ENCODE assay signal across 1 cellular context in the genomic region with DNA sequence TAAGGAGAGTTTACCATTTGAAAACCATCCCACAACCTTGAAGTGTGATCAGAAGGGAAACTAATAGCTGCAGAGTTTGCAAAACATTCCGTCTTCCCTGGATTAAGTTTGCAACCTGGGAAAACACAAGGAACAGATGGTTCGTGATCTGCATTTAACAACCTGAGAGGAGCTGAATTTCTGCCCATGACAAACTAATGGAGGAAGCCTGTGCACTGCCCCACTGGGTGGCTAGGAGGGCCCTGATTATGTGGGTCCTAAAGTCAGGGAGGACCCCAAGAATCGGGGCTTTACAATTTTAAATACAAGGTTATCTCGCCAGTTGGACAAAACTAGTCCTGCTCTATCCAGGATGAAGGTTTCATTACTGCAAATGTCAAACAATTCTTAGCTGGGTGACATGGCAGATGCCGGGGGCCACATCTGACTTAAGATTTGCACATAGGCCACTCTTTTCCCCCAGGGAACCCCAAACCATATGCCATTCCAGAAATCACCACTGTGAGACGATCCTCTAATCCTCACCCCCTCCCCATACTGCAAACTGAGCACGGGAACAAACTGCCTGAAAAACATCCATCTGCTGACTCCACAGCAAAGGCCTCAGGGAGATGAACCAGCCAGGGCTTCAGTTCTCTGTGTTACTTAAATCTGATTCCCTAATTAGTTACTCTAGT.
TF ChIP-seq lines count a peak whose summit lies in the region.

No MANE protein-coding gene starts in this region.

TF ChIP-seq in SK-N-SH, 30 proteins besides CTCF, POLR2A, EP300 and RAD21 (continued from another document):
- TF ChIP-seq, protein P1, sequence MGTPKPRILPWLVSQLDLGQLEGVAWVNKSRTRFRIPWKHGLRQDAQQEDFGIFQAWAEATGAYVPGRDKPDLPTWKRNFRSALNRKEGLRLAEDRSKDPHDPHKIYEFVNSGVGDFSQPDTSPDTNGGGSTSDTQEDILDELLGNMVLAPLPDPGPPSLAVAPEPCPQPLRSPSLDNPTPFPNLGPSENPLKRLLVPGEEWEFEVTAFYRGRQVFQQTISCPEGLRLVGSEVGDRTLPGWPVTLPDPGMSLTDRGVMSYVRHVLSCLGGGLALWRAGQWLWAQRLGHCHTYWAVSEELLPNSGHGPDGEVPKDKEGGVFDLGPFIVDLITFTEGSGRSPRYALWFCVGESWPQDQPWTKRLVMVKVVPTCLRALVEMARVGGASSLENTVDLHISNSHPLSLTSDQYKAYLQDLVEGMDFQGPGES (IDR thresholded peaks at IDR 0.05; ENCODE audit: low read depth, low read length) = no peak
- no peak for TF ChIP-seq MEF2A (IDR thresholded peaks at IDR 0.05; ENCODE audit: borderline replicate concordance, low read depth)
- no peak for TF ChIP-seq NRF1 (IDR thresholded peaks at IDR 0.05; ENCODE audit: low read depth, low read length)
- TF ChIP-seq TAF1 (IDR thresholded peaks at IDR 0.05; ENCODE audit: borderline replicate concordance, low read depth, low read length) = no peak
- no peak for TF ChIP-seq RFX5 (IDR thresholded peaks at IDR 0.05; ENCODE audit: low read length)
- no peak for TF ChIP-seq ELF1 (IDR thresholded peaks at IDR 0.05)
- no peak for TF ChIP-seq TEAD4 (IDR thresholded peaks at IDR 0.05; ENCODE audit: borderline replicate concordance, insufficient read depth)
- TF ChIP-seq FOSL2 (IDR thresholded peaks at IDR 0.05; ENCODE audit: borderline replicate concordance, low read depth) = no peak
- no peak for TF ChIP-seq GATA2 (CRISPR knock-in tag; IDR thresholded peaks at IDR 0.05)
- no peak for TF ChIP-seq MXI1 (IDR thresholded peaks at IDR 0.05; ENCODE audit: low read depth, low read length)
- TF ChIP-seq, protein P2, sequence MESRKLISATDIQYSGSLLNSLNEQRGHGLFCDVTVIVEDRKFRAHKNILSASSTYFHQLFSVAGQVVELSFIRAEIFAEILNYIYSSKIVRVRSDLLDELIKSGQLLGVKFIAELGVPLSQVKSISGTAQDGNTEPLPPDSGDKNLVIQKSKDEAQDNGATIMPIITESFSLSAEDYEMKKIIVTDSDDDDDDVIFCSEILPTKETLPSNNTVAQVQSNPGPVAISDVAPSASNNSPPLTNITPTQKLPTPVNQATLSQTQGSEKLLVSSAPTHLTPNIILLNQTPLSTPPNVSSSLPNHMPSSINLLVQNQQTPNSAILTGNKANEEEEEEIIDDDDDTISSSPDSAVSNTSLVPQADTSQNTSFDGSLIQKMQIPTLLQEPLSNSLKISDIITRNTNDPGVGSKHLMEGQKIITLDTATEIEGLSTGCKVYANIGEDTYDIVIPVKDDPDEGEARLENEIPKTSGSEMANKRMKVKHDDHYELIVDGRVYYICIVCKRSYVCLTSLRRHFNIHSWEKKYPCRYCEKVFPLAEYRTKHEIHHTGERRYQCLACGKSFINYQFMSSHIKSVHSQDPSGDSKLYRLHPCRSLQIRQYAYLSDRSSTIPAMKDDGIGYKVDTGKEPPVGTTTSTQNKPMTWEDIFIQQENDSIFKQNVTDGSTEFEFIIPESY (IDR thresholded peaks at IDR 0.05; ENCODE audit: borderline replicate concordance, low read depth) = no peak
- TF ChIP-seq FOXM1 (IDR thresholded peaks at IDR 0.05; ENCODE audit: low read depth) = no peak
- TF ChIP-seq SIN3A (IDR thresholded peaks at IDR 0.05; ENCODE audit: borderline replicate concordance, low read depth, low read length) = no peak
- TF ChIP-seq, protein P3, sequence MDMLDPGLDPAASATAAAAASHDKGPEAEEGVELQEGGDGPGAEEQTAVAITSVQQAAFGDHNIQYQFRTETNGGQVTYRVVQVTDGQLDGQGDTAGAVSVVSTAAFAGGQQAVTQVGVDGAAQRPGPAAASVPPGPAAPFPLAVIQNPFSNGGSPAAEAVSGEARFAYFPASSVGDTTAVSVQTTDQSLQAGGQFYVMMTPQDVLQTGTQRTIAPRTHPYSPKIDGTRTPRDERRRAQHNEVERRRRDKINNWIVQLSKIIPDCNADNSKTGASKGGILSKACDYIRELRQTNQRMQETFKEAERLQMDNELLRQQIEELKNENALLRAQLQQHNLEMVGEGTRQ (IDR thresholded peaks at IDR 0.05; ENCODE audit: borderline replicate concordance, low read depth, low read length) = no peak
- TF ChIP-seq JUND (IDR thresholded peaks at IDR 0.05) = no peak
- TF ChIP-seq FOXJ3 (CRISPR knock-in tag; IDR thresholded peaks at IDR 0.05) = no peak
- no peak for TF ChIP-seq NFIC (IDR thresholded peaks at IDR 0.05; ENCODE audit: borderline replicate concordance)
TF ChIP-seq in SK-N-SH: peak in this region for 0.
